In genomic region chr17:65055708-65056638, GRCh38 we compare ENCODE assay signal across 8 cellular contexts. TPM values are rescaled to one million over a fixed set of nuclear protein-coding genes. Genes with fewer than 3 reads are reported as not detected.
DNase-seq lines count a peak whose midpoint lies in the region; ATAC-seq, FAIRE-seq and TF ChIP-seq lines count a peak whose summit lies in the region.

No MANE protein-coding gene starts in this region.

- H3K9me3 Mint-ChIP-seq in activated naive CD8-positive, alpha-beta T cell (ENCODE audit: low read depth): no peaks in the 10 kb centered on the region
- no peaks in the 10 kb centered on the region for H3K9me3 Mint-ChIP-seq in osteocyte (ENCODE audit: unreplicated experiment)

- no peaks in the 10 kb centered on the region for H3K27me3 Mint-ChIP-seq in activated naive CD8-positive, alpha-beta T cell
- H3K27me3 Mint-ChIP-seq in osteocyte (ENCODE audit: unreplicated experiment): peaks cover 2% of the 10 kb centered on the region

- TF ChIP-seq RAD21 in A549 (conservative IDR thresholded peaks at IDR 0.05 in 1 of 2, IDR thresholded peaks at IDR 0.05 in 1 of 2): no peak; a peak in 1 of 5 replicates

- H3K27me3 ChIP-seq in RWPE2 (ENCODE audit: insufficient read depth, poor library complexity, severe bottlenecking) (no peaks in the 10 kb centered on the region), cardiac muscle cell (no peaks in the 10 kb centered on the region)

- H3K4me3 ChIP-seq in A549: peak overlapping the region; percentile 82
- H3K4me3 ChIP-seq in RWPE2 (ENCODE audit: severe bottlenecking): peak overlapping the region; percentile 61
- peak overlapping the region; percentile 70 for H3K4me3 ChIP-seq in cardiac muscle cell

- DNase-seq in A549 (ENCODE audit: low read depth in 1 of 2, low spot score in 1 of 2): peak; percentile 65 to 73
- DNase-seq in RWPE2 (ENCODE audit: low spot score): no peak
- peak in 1 of 2 donors; percentile 58 for DNase-seq in cardiac muscle cell (ENCODE audit: low read depth in 1 of 2, low spot score in 1 of 2)
- DNase-seq in osteocyte (ENCODE audit: extremely low spot score, unreplicated experiment): no peak
- peak; percentile 77 for DNase-seq in ureter (ENCODE audit: low spot score)

- peak overlapping the region; percentile 99 for H3K27ac Mint-ChIP-seq in activated naive CD8-positive, alpha-beta T cell
- peak overlapping the region; percentile 98 for H3K27ac Mint-ChIP-seq in osteocyte (ENCODE audit: unreplicated experiment)

- ATAC-seq in A549: peak; percentile 76 to 78
- ATAC-seq in GM18502 (IDR thresholded peaks at IDR 0.05; ENCODE audit: poor library complexity, unreplicated experiment): peak; percentile 43
- peak; percentile 32 for ATAC-seq in HG03045 (IDR thresholded peaks at IDR 0.05; ENCODE audit: unreplicated experiment)
- ATAC-seq in RWPE2 (ENCODE audit: low read depth): peak; percentile 43

- H3K4me1 Mint-ChIP-seq in activated naive CD8-positive, alpha-beta T cell (ENCODE audit: low read depth): peaks cover 42% of the 10 kb centered on the region
- H3K4me1 Mint-ChIP-seq in osteocyte (ENCODE audit: unreplicated experiment): peaks cover 35% of the 10 kb centered on the region

- peaks cover 6% of the 10 kb centered on the region for H3K36me3 Mint-ChIP-seq in activated naive CD8-positive, alpha-beta T cell
- H3K36me3 Mint-ChIP-seq in osteocyte (ENCODE audit: unreplicated experiment): peaks cover 23% of the 10 kb centered on the region

- no peak for FAIRE-seq in A549 (lab: Jason Lieb, UNC)

- H3K4me3 Mint-ChIP-seq in activated naive CD8-positive, alpha-beta T cell: peak overlapping the region; percentile 96
- peak overlapping the region; percentile 95 for H3K4me3 Mint-ChIP-seq in osteocyte (ENCODE audit: unreplicated experiment)

- TF ChIP-seq CTCF in A549 (IDR thresholded peaks at IDR 0.05) (no peak), RWPE2 (IDR thresholded peaks at IDR 0.05; ENCODE audit: poor library complexity, severe bottlenecking) (no peak), cardiac muscle cell (IDR thresholded peaks at IDR 0.05; ENCODE audit: low read depth, low read length) (no peak), osteocyte (IDR thresholded peaks at IDR 0.05) (no peak)

- POLR2A ChIA-PET in A549 (lab: Yijun Ruan, JAX): interaction anchor here (0.6 to 4.2 kb wide), 22 partner anchors 12 to 378 kb away, joined by 3 to 34 read pairs (median 4); no protein-coding TSS in a partner anchor

- peak overlapping the region; percentile 92 to 97 for H3K27ac ChIP-seq in A549
- H3K27ac ChIP-seq in RWPE2 (ENCODE audit: poor library complexity, severe bottlenecking): peak overlapping the region; percentile 87
- peak overlapping the region; percentile 96 for H3K27ac ChIP-seq in cardiac muscle cell

- 5% methylated on average over 30 of the region's 89 CpGs for WGBS in A549 (ENCODE audit: missing lambda C conversion rate)

- TF ChIP-seq EP300 in A549 (IDR thresholded peaks at IDR 0.05): no peak

- no peaks in the 10 kb centered on the region for H3K9me3 ChIP-seq in A549
- H3K9me3 ChIP-seq in RWPE2 (ENCODE audit: severe bottlenecking): no peaks in the 10 kb centered on the region
- H3K9me3 ChIP-seq in cardiac muscle cell (ENCODE audit: low read depth): no peaks in the 10 kb centered on the region

- H3K36me3 ChIP-seq in RWPE2 (ENCODE audit: low read depth) (peaks cover 33% of the 10 kb centered on the region), cardiac muscle cell (peaks cover 18% of the 10 kb centered on the region)

- peak overlapping the region; percentile 97 for H3K4me2 ChIP-seq in A549

- TF ChIP-seq POLR2A in A549 (IDR thresholded peaks at IDR 0.05; ENCODE audit: low read length): peak; percentile 91

- CTCF ChIA-PET in A549 (lab: Yijun Ruan, JAX): interaction anchor here (0.5 to 3.6 kb wide), 5 partner anchors 35 to 990 kb away, joined by 3 to 38 read pairs (median 4); no protein-coding TSS in a partner anchor

- H3K4me1 ChIP-seq in A549: peaks cover 23% of the 10 kb centered on the region
- peaks cover 29% of the 10 kb centered on the region for H3K4me1 ChIP-seq in RWPE2 (ENCODE audit: insufficient read depth, poor library complexity, severe bottlenecking)
- peaks cover 12% of the 10 kb centered on the region for H3K4me1 ChIP-seq in cardiac muscle cell (ENCODE audit: low read depth)

TF ChIP-seq in A549, 52 proteins besides CTCF, POLR2A, EP300 and RAD21:
- TF ChIP-seq MAFK (IDR thresholded peaks at IDR 0.05; ENCODE audit: partially characterized antibody): no peak
- peak; percentile 75 to 80; a peak in 3 of 5 replicates for TF ChIP-seq JUN (IDR thresholded peaks at IDR 0.05)
- no peak for TF ChIP-seq ELK1 (IDR thresholded peaks at IDR 0.05; ENCODE audit: low read depth, low read length)
- TF ChIP-seq MAX (IDR thresholded peaks at IDR 0.05): peak; percentile 55
- no peak for TF ChIP-seq RFX5 (IDR thresholded peaks at IDR 0.05)
- peak; percentile 62; the same call in 1 of the 2 replicates for TF ChIP-seq USF2 (IDR thresholded peaks at IDR 0.05)
- no peak for TF ChIP-seq HDAC2 (IDR thresholded peaks at IDR 0.05)
- TF ChIP-seq E2F6 (IDR thresholded peaks at IDR 0.05; ENCODE audit: borderline replicate concordance, low read depth): 0 out of 2 replicates have a peak, but pooled peaks have one; percentile 8
- TF ChIP-seq SMC3 (IDR thresholded peaks at IDR 0.05): no peak
- TF ChIP-seq HMGXB4 (CRISPR knock-in tag; IDR thresholded peaks at IDR 0.05; ENCODE audit: borderline replicate concordance): no peak
- no peak for TF ChIP-seq RNF2 (IDR thresholded peaks at IDR 0.05; ENCODE audit: borderline replicate concordance, low read depth)
- TF ChIP-seq PHF8 (IDR thresholded peaks at IDR 0.05; ENCODE audit: borderline replicate concordance, low read depth): peak; percentile 56; the same call in 1 of the 2 replicates
- TF ChIP-seq MYC (IDR thresholded peaks at IDR 0.05; ENCODE audit: borderline replicate concordance, low read length): peak; percentile 27; the same call in 1 of the 2 replicates
- TF ChIP-seq TFCP2L1 (CRISPR knock-in tag; IDR thresholded peaks at IDR 0.05): 0 out of 2 replicates have a peak, but pooled peaks have one; percentile 69

RNA-seq across cellular contexts. Expression of gene GNA13, which starts 0.6 kb away (rescaled TPM):
- polyA plus RNA-seq in A549 (2011; rRNA removed) (79.7 and 95.8 TPM in 2 replicates), A549 (2017; fragmentation: RNase III; extraction: RNeasy Plus Mini Kit Qiagen cat#74134 plus additional on column Dnase treatment) (32.5 to 34.4 TPM (median 33.1 TPM) in 3 replicates), cardiac muscle cell (18.0 and 21.0 TPM in 2 replicates)
- 15.5 and 18.3 TPM in 2 replicates for polyA plus RNA-seq in A549 (2012; cell fraction: cytosol; rRNA removed)
- polyA plus RNA-seq in A549 (2012; cell fraction: nucleus; rRNA removed): 7.2 and 10.1 TPM in 2 replicates
- 50.0 and 51.2 TPM in 2 replicates for polyA minus RNA-seq in A549 (2011; rRNA and poly(A)+ RNA removed)
- total RNA-seq in cardiac muscle cell (22.7 and 30.9 TPM in 2 replicates), osteocyte (54.7 and 55.9 TPM in 2 replicates), ureter (48.1 TPM)

Comparison
In these comparisons a context has a peak if more than half of its experiments do, and no peak if none do; other contexts are left out.
1. DNase-seq: peak in A549 (2 of 2) and ureter (single experiment); none in RWPE2 (single experiment) and osteocyte (single experiment).
2. Peak in every context shown above with its lines, with median percentiles within 50 percentile points of each other: ATAC-seq, H3K27ac ChIP-seq and H3K4me3 ChIP-seq.